9 cellular contexts compared by ENCODE assay signal in the genomic region with DNA sequence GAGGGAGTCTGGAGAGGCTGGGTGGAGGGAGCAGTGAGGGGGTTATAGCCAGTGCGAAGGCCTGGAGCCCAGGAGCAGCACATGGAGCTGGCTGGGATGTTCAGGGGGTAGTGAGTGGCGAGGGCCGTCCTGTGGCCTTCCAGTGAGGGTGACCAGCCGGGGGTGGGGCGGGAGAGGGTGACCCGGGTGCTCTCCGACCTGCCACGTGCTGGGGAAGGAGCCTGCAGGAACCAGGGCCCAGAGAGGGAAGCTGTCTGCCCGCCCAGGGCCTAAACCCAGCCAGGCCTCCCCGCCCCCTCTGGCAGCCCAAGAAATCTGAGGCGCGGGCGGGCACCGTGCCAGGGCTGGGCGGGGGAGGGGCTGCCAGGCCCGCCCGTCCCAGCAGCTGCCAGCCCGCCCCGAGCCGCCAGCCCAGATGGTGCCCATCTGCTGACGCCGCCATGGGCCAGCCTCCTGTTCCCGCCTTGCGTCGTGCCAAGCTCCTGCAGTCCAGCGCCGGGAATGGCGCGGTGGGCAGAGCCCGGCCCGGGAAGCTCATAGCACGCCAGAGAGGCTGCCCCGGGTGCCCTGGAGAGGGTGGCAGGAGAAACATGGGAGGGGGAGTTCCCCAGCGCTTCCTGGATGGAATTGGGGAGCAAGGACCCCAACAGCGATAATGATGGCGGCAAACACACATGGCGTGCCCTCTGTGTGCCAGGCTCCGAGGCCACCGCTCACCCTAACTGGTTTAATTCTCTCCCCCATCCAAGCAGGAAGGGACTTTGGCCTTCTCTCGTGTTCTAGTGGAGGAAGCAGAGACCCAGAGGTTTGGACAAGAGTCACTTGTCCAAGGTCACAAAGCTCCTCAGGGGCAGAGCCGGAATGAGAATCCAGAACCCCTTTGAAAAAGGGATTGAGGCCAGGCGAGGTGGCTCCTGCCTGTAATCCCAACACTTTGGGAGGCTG. TPM values are rescaled to one million over a fixed set of nuclear protein-coding genes. Genes with fewer than 3 reads are reported as not detected.
DNase-seq lines count a peak whose midpoint lies in the region; FAIRE-seq and TF ChIP-seq lines count a peak whose summit lies in the region.
"Had no signal": no experiment of that assay in that cellular context is flagged by ENCODE, and none has a peak within 500 bp of the region (broad histone marks: within the 10 kb centered on the region; RNA-seq: fewer than 3 reads in every experiment).

No MANE protein-coding gene starts in this region.

- H4K91ac ChIP-seq in trophoblast cell (ENCODE audit: low read depth, low read length): no peak overlapping the region

- H2AFZ ChIP-seq in endothelial cell of umbilical vein (ENCODE audit: low read depth, low read length): no peak overlapping the region
- H2AFZ ChIP-seq in trophoblast cell (ENCODE audit: insufficient read depth, low read length, poor library complexity): no peak overlapping the region

- no peaks in the 10 kb centered on the region for H3K9me1 ChIP-seq in endothelial cell of umbilical vein (replicated peaks; ENCODE audit: control insufficient read depth, extremely low read depth, insufficient read depth, low read length)

- DNase-seq in AG08396 (ENCODE audit: low spot score) (peak; percentile 82), NCI-H2107 treated with DMSO at 0.1 percent for 48 hours (lab: John Stamatoyannopoulos, UW; ENCODE audit: unreplicated experiment) (peak; percentile 71), endothelial cell of umbilical vein (ENCODE audit: low read depth, low spot score) (peak; percentile 68), RKO (ENCODE audit: low spot score) (no peak), D721Med (ENCODE audit: insufficient read length, low spot score) (no peak), WERI-Rb-1 (no peak), trophoblast cell (no peak)
- DNase-seq: activated naive CD8-positive, alpha-beta T cell treated with anti-CD3 and anti-CD28 coated beads, Interleukin-2, amount 10 ng/mL, durations not matched to agents 7 days and 5 days had no signal

- FAIRE-seq in endothelial cell of umbilical vein (lab: Jason Lieb, UNC): peak; percentile 90
- no peak for FAIRE-seq in D721Med (lab: Jason Lieb, UNC)

- no peak overlapping the region for H4K8ac ChIP-seq in trophoblast cell (ENCODE audit: low read depth, low read length)

- POLR2A ChIA-PET in endothelial cell of umbilical vein (lab: Charles Lee): interaction anchor here (0.8 to 1.0 kb wide), 2 partner anchors 11 to 13 kb away, joined by 3 read pairs; no protein-coding TSS in a partner anchor

- H4K12ac ChIP-seq in trophoblast cell (ENCODE audit: low read depth, low read length): no peak overlapping the region

- H2BK5ac ChIP-seq in trophoblast cell (ENCODE audit: low read depth, low read length, poor library complexity): no peak overlapping the region

- H3K27me3 ChIP-seq in endothelial cell of umbilical vein (ENCODE audit: control insufficient read depth in 2 of 2, insufficient read depth in 2 of 2, low read length in 2 of 2): no peaks in the 10 kb centered on the region
- H3K27me3 ChIP-seq in mucosa of rectum (ENCODE audit: control insufficient read depth in 2 of 2, insufficient read depth in 2 of 2, low read length in 2 of 2): no peaks in the 10 kb centered on the region
- no peaks in the 10 kb centered on the region for H3K27me3 ChIP-seq in WERI-Rb-1 (ENCODE audit: insufficient read depth, low read depth, severe bottlenecking)
- H3K27me3 ChIP-seq in trophoblast cell (ENCODE audit: insufficient read depth, low read length): no peaks in the 10 kb centered on the region

- H3K9me3 ChIP-seq in endothelial cell of umbilical vein (replicated peaks; ENCODE audit: control insufficient read depth, insufficient read depth, low read length) (no peaks in the 10 kb centered on the region), mucosa of rectum (ENCODE audit: control insufficient read depth in 2 of 2, low read length in 2 of 2) (no peaks in the 10 kb centered on the region), WERI-Rb-1 (ENCODE audit: severe bottlenecking) (no peaks in the 10 kb centered on the region), trophoblast cell (ENCODE audit: insufficient read depth, low read depth, low read length) (peaks cover 2% of the 10 kb centered on the region)

- no CpG with 5 or more reads among the region's 42 CpGs for WGBS in trophoblast cell (ENCODE audit: extremely low coverage, insufficient coverage, insufficient read length)

- H3K4me1 ChIP-seq in endothelial cell of umbilical vein (ENCODE audit: control insufficient read depth, extremely low read depth, insufficient read depth, low read length) (peaks cover 23% of the 10 kb centered on the region), mucosa of rectum (ENCODE audit: control insufficient read depth in 2 of 2, insufficient read depth in 2 of 2, low read length in 2 of 2) (peaks cover 19 to 38% of the 10 kb centered on the region in 2 donors), trophoblast cell (ENCODE audit: control insufficient read depth in 1 of 2, insufficient read depth in 2 of 2, low read length in 2 of 2) (no peaks in the 10 kb centered on the region)

- H2AK5ac ChIP-seq in trophoblast cell (ENCODE audit: low read length): no peak overlapping the region

- peak overlapping the region; percentile 30 for H3K27ac ChIP-seq in endothelial cell of umbilical vein (ENCODE audit: insufficient read depth, low read depth, low read length)
- peak overlapping the region; percentile 74 to 83 for H3K27ac ChIP-seq in mucosa of rectum (ENCODE audit: low read depth in 2 of 2, low read length in 2 of 2)
- no peak overlapping the region for H3K27ac ChIP-seq in WERI-Rb-1
- H3K27ac ChIP-seq in trophoblast cell (ENCODE audit: low read depth, low read length): no peak overlapping the region

- H3K9ac ChIP-seq in endothelial cell of umbilical vein (replicated peaks; ENCODE audit: extremely low read depth, insufficient read depth, low read length) (no peak overlapping the region), mucosa of rectum (ENCODE audit: low read depth in 1 of 2, low read length in 2 of 2) (peak overlapping the region; percentile 48 to 50), trophoblast cell (ENCODE audit: low read length) (no peak overlapping the region)

- intact Hi-C loops in endothelial cell of umbilical vein (cut with micrococcal nuclease): loop anchor here (2.0 kb wide), 1 partner anchor 13 kb away; no protein-coding TSS in a partner anchor

- dilution Hi-C loops in endothelial cell of umbilical vein (cut with MboI; ENCODE audit: extremely low pct_ligation_motif_present, low sequenced_read_pairs): no loop called here

- no peak for TF ChIP-seq POLR2A in endothelial cell of umbilical vein (IDR thresholded peaks at IDR 0.05; ENCODE audit: low read depth, low read length)

- H2BK12ac ChIP-seq in trophoblast cell (ENCODE audit: low read length): no peak overlapping the region

- no peak for TF ChIP-seq CTCF in endothelial cell of umbilical vein (IDR thresholded peaks at IDR 0.05; ENCODE audit: extremely low read depth in 1 of 2, insufficient read depth in 1 of 2, low read depth in 1 of 2, low read length in 2 of 2)
- TF ChIP-seq CTCF in D721Med (IDR thresholded peaks at IDR 0.05; ENCODE audit: insufficient read depth, missing control alignments): no peak
- TF ChIP-seq CTCF in WERI-Rb-1 (IDR thresholded peaks at IDR 0.05; ENCODE audit: low read depth, low read length): no peak

- H4K20me1 ChIP-seq in endothelial cell of umbilical vein (replicated peaks; ENCODE audit: control insufficient read depth, extremely low read depth, insufficient read depth, low read length): peaks cover 2% of the 10 kb centered on the region

- H3K4me3 ChIP-seq in endothelial cell of umbilical vein (replicated peaks in 1 of 3; ENCODE audit: insufficient read depth in 1 of 3, low read depth in 1 of 3, low read length in 3 of 3) (no peak overlapping the region), mucosa of rectum (ENCODE audit: low read length in 2 of 2) (peak overlapping the region; percentile 48 to 53), WERI-Rb-1 (ENCODE audit: low read depth, low read length) (no peak overlapping the region), trophoblast cell (ENCODE audit: low read depth, low read length) (no peak overlapping the region)

- no peaks in the 10 kb centered on the region for H3K79me1 ChIP-seq in trophoblast cell (ENCODE audit: low read length)

- no peak overlapping the region for H3K4me2 ChIP-seq in endothelial cell of umbilical vein (ENCODE audit: insufficient read depth, low read length)
- no peak overlapping the region for H3K4me2 ChIP-seq in trophoblast cell (ENCODE audit: low read length)

- no TSS peak for BruUV-seq in endothelial cell of umbilical vein (replicated peaks; lab: Mats Ljungman, UMichigan)

- H3K18ac ChIP-seq in trophoblast cell (ENCODE audit: low read length): no peak overlapping the region

- H3K79me2 ChIP-seq in endothelial cell of umbilical vein (ENCODE audit: control insufficient read depth, insufficient read depth, low read length) (peaks cover 92% of the 10 kb centered on the region), trophoblast cell (ENCODE audit: control insufficient read depth, insufficient read depth, low read length, poor library complexity) (no peaks in the 10 kb centered on the region)

- H3K14ac ChIP-seq in trophoblast cell (ENCODE audit: low read length): no peak overlapping the region

- H3K36me3 ChIP-seq in endothelial cell of umbilical vein (ENCODE audit: control insufficient read depth in 2 of 2, extremely low read depth in 1 of 2, insufficient read depth in 2 of 2, low read length in 2 of 2) (peaks cover 0 to 10% of the 10 kb centered on the region in 2 experiments), mucosa of rectum (ENCODE audit: control insufficient read depth in 2 of 2, insufficient read depth in 2 of 2, low read length in 2 of 2) (peaks cover 0 to 4% of the 10 kb centered on the region in 2 donors), WERI-Rb-1 (peaks cover 33% of the 10 kb centered on the region), trophoblast cell (ENCODE audit: control insufficient read depth in 1 of 2, insufficient read depth in 2 of 2, low read length in 2 of 2) (no peaks in the 10 kb centered on the region)

- no peak overlapping the region for H2BK120ac ChIP-seq in trophoblast cell (ENCODE audit: insufficient read depth, low read length, poor library complexity)

- H3K4ac ChIP-seq in trophoblast cell (ENCODE audit: low read depth, low read length): no peak overlapping the region

- CTCF ChIA-PET in endothelial cell of umbilical vein (lab: Charles Lee): interaction anchor here (0.7 to 1.2 kb wide), 5 partner anchors 9 to 41 kb away, joined by 3 to 8 read pairs (median 5); no protein-coding TSS in a partner anchor

- H3K23ac ChIP-seq in trophoblast cell (ENCODE audit: low read length): no peak overlapping the region

RNA-seq across cellular contexts. Expression of gene NFIC, which starts 21.5 kb away (rescaled TPM):
- total RNA-seq in endothelial cell of umbilical vein: 131 and 133 TPM in 2 replicates
- 8.5 and 11.4 TPM in 2 replicates for polyA plus RNA-seq in endothelial cell of umbilical vein
- 12.8 and 14.1 TPM in 2 replicates for polyA plus RNA-seq in endothelial cell of umbilical vein (2011; cell fraction: cytosol; rRNA removed)
- polyA plus RNA-seq in endothelial cell of umbilical vein (2011; cell fraction: nucleus; rRNA removed): 21.9 and 24.5 TPM in 2 replicates
- polyA plus RNA-seq in endothelial cell of umbilical vein (2012): 41.1 and 45.2 TPM in 2 replicates
- polyA minus RNA-seq in endothelial cell of umbilical vein: 16.4 and 18.3 TPM in 2 replicates
- polyA minus RNA-seq in endothelial cell of umbilical vein (2011; cell fraction: cytosol; rRNA and poly(A)+ RNA removed): 35.0 TPM
- polyA minus RNA-seq in endothelial cell of umbilical vein (2011; cell fraction: nucleus; rRNA and poly(A)+ RNA removed): 14.8 and 32.1 TPM in 2 replicates
- 5.4 and 6.1 TPM in 2 replicates for polyA plus RNA-seq in trophoblast cell (2013)

Comparison
In these comparisons a context has a peak if more than half of its experiments do, and no peak if none do; other contexts are left out.
1. DNase-seq: peak in AG08396 (single experiment), NCI-H2107 treated with DMSO at 0.1 percent for 48 hours (single experiment) and endothelial cell of umbilical vein (single experiment); none in RKO (single experiment), D721Med (single experiment), WERI-Rb-1 (single experiment) and trophoblast cell (0 of 2).
2. H3K27ac ChIP-seq: peak in endothelial cell of umbilical vein (single experiment) and mucosa of rectum (2 of 2); none in WERI-Rb-1 (single experiment) and trophoblast cell (single experiment).
3. H3K4me3 ChIP-seq: peak in mucosa of rectum (2 of 2); none in endothelial cell of umbilical vein (0 of 3), WERI-Rb-1 (single experiment) and trophoblast cell (single experiment).
4. H3K9ac ChIP-seq: peak in mucosa of rectum (2 of 2); none in endothelial cell of umbilical vein (single experiment) and trophoblast cell (single experiment).